Comparison of ENCODE assay signal across 12 cellular contexts in the genomic region with DNA sequence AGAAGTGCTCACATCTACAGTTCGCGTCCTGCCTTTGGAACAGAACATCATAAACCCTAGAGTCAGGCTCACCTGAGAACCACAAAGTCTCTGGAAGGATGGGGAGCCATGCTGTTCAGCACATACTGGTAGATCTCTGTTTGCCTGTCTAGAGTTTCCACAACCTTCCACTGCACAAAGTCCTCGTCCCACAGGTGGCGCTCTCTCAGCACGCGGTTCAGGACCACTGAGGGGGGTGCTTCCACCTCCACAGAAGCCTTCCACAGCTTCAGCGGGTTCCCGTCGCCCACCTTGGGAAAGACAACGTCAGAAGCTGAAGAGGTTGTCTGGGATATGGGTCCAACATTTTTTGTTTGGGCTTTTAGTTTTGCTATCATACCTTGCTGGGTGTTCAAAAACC.
DNase-seq lines count a peak whose midpoint lies in the region; ATAC-seq and TF ChIP-seq lines count a peak whose summit lies in the region.
"Had no signal": no experiment of that assay in that cellular context is flagged by ENCODE, and none has a peak within 500 bp of the region (broad histone marks: within the 10 kb centered on the region; RNA-seq: fewer than 3 reads in every experiment).

No MANE protein-coding gene starts in this region.

- DNase-seq in 8988T (peak; percentile 22), right cardiac atrium (peak in 1 of 3 donors; percentile 61), nephron progenitor cell (no peak), MG63 (no peak), GM03348 (ENCODE audit: low spot score) (no peak), DMS114 treated with DMSO at 0.1 percent for 48 hours (lab: John Stamatoyannopoulos, UW; ENCODE audit: unreplicated experiment) (no peak)
- DNase-seq: Caco-2; stimulated activated CD4-positive, alpha-beta T cell treated with anti-CD3 and anti-CD28 coated beads, Interleukin-2, amount 100 ng/mL, for 48 hours had no signal

- H3K4me1 ChIP-seq in OCI-LY3 (ENCODE audit: low read length), result peaks cover 64% of the 10 kb centered on the region
- H3K4me1 ChIP-seq in right cardiac atrium (ENCODE audit: control insufficient read depth, insufficient read depth, low read length), result peaks cover 17% of the 10 kb centered on the region

- no peaks in the 10 kb centered on the region for H3K9me3 ChIP-seq in OCI-LY3 (ENCODE audit: insufficient read depth, low read length)
- H3K9me3 ChIP-seq in right cardiac atrium (ENCODE audit: control insufficient read depth, low read length), result no peaks in the 10 kb centered on the region
- no peaks in the 10 kb centered on the region for H3K9me3 ChIP-seq in MG63
- H3K9me3 ChIP-seq: Caco-2 had no signal

- no peaks in the 10 kb centered on the region for H3K79me2 ChIP-seq in OCI-LY3 (ENCODE audit: low read length)

- H3K27ac Mint-ChIP-seq in nephron progenitor cell, result no peak overlapping the region
- H3K27ac Mint-ChIP-seq: activated naive CD4-positive, alpha-beta T cell treated with anti-CD3 and anti-CD28 coated beads, Interleukin-2, amount 50 U/mL, for 72 hours had no signal

- H3K4me2 ChIP-seq in OCI-LY3 (ENCODE audit: low read length), result peak overlapping the region; percentile 78

- H3K4me3 ChIP-seq in OCI-LY3 (ENCODE audit: low read length) (peak overlapping the region; percentile 8; the same call in 1 of the 2 replicates), right cardiac atrium (ENCODE audit: low read length) (no peak overlapping the region), MG63 (no peak overlapping the region)
- H3K4me3 ChIP-seq: SK-N-MC had no signal

- intact Hi-C loops in right cardiac atrium (cut with DNase I), result loop anchor here in 1 of 4 donors (5.0 to 10.0 kb wide), 2 partner anchors 375 to 432 kb away; no protein-coding TSS in a partner anchor

- no peaks in the 10 kb centered on the region for H3K36me3 Mint-ChIP-seq in nephron progenitor cell (ENCODE audit: low read depth)
- H3K36me3 Mint-ChIP-seq: activated naive CD4-positive, alpha-beta T cell treated with anti-CD3 and anti-CD28 coated beads, Interleukin-2, amount 50 U/mL, for 72 hours had no signal

- ATAC-seq in GM18873 (IDR thresholded peaks at IDR 0.05; ENCODE audit: low FRiP score, unreplicated experiment), result peak; percentile 41
- ATAC-seq in right cardiac atrium, result no peak
- ATAC-seq: activated naive CD4-positive, alpha-beta T cell treated with anti-CD3 and anti-CD28 coated beads, Interleukin-2, amount 50 U/mL, for 72 hours had no signal

- H2AFZ ChIP-seq in OCI-LY3 (ENCODE audit: low read depth, low read length), result peak overlapping the region; percentile 97

- no peaks in the 10 kb centered on the region for H3K9me3 Mint-ChIP-seq in nephron progenitor cell
- H3K9me3 Mint-ChIP-seq: activated naive CD4-positive, alpha-beta T cell treated with anti-CD3 and anti-CD28 coated beads, Interleukin-2, amount 50 U/mL, for 72 hours had no signal

- H3K36me3 ChIP-seq in OCI-LY3 (replicated peaks; ENCODE audit: low read depth, low read length) (no peaks in the 10 kb centered on the region), MG63 (peaks cover 82% of the 10 kb centered on the region)

- H3K27me3 Mint-ChIP-seq in nephron progenitor cell (ENCODE audit: low read depth, poor library complexity), result peaks cover 8% of the 10 kb centered on the region

- H3K27ac ChIP-seq in OCI-LY3 (ENCODE audit: low read length) (peak overlapping the region; percentile 11; the same call in 1 of the 2 replicates), right cardiac atrium (ENCODE audit: low read length) (peak overlapping the region; percentile 20)
- H3K27ac ChIP-seq: SK-N-MC had no signal

- peak overlapping the region; percentile 13; the same call in 1 of the 2 replicates for H3K9ac ChIP-seq in OCI-LY3 (ENCODE audit: low read length)

- 80% methylated on average over 10 of the region's 10 CpGs for WGBS in right cardiac atrium

- H3K4me3 Mint-ChIP-seq in nephron progenitor cell, result no peak overlapping the region

- H3K27me3 ChIP-seq in OCI-LY3 (ENCODE audit: low read depth, low read length) (no peaks in the 10 kb centered on the region), right cardiac atrium (ENCODE audit: control insufficient read depth, insufficient read depth) (no peaks in the 10 kb centered on the region), MG63 (no peaks in the 10 kb centered on the region)

- H4K20me1 ChIP-seq in OCI-LY3 (ENCODE audit: insufficient read depth, low read length), result no peaks in the 10 kb centered on the region

- H3K4me1 Mint-ChIP-seq in nephron progenitor cell, result peaks cover 22% of the 10 kb centered on the region

- TF ChIP-seq CTCF in OCI-LY3 (IDR thresholded peaks at IDR 0.05; ENCODE audit: low read depth, low read length), result peak; percentile 76
- TF ChIP-seq CTCF in nephron progenitor cell (IDR thresholded peaks at IDR 0.05), result no peak
